1 cellular context compared by ENCODE assay signal in genomic region chr16:58472266-58472665, GRCh38.
TF ChIP-seq lines count a peak whose summit lies in the region.

No MANE protein-coding gene starts in this region.

TF ChIP-seq in HepG2, 621 proteins besides CTCF, POLR2A, EP300 and RAD21:
- TF ChIP-seq PAF1 (CRISPR knock-in tag; IDR thresholded peaks at IDR 0.05), result no peak
- no peak for TF ChIP-seq ZNF224 (CRISPR knock-in tag; IDR thresholded peaks at IDR 0.05)
- no peak for TF ChIP-seq REXO4 (CRISPR knock-in tag; IDR thresholded peaks at IDR 0.05; ENCODE audit: borderline replicate concordance)
- TF ChIP-seq ZBTB25 (CRISPR knock-in tag; IDR thresholded peaks at IDR 0.05), result no peak
- no peak for TF ChIP-seq TARDBP (CRISPR knock-in tag; IDR thresholded peaks at IDR 0.05)
- TF ChIP-seq MAF1 (CRISPR knock-in tag; IDR thresholded peaks at IDR 0.05; ENCODE audit: borderline replicate concordance), result no peak
- no peak for TF ChIP-seq ZNF704 (CRISPR knock-in tag; IDR thresholded peaks at IDR 0.05; ENCODE audit: borderline replicate concordance)
- TF ChIP-seq ARID2 (CRISPR knock-in tag; IDR thresholded peaks at IDR 0.05; ENCODE audit: borderline replicate concordance), result no peak
- no peak for TF ChIP-seq ZBTB4 (CRISPR knock-in tag; IDR thresholded peaks at IDR 0.05; ENCODE audit: borderline replicate concordance)
- no peak for TF ChIP-seq SP1 (IDR thresholded peaks at IDR 0.05)
- no peak for TF ChIP-seq SP1 (CRISPR knock-in tag; IDR thresholded peaks at IDR 0.05)
- no peak for TF ChIP-seq ZUFSP (CRISPR knock-in tag; IDR thresholded peaks at IDR 0.05; ENCODE audit: borderline replicate concordance)
- no peak for TF ChIP-seq ZSCAN20 (CRISPR knock-in tag; IDR thresholded peaks at IDR 0.05; ENCODE audit: borderline replicate concordance)
- TF ChIP-seq RXRA (CRISPR knock-in tag; IDR thresholded peaks at IDR 0.05), result no peak
- TF ChIP-seq ZNF557 (CRISPR knock-in tag; IDR thresholded peaks at IDR 0.05), result no peak
- TF ChIP-seq ATF5 (CRISPR knock-in tag; IDR thresholded peaks at IDR 0.05; ENCODE audit: low read depth), result no peak
- no peak for TF ChIP-seq RFX3 (CRISPR knock-in tag; IDR thresholded peaks at IDR 0.05)
- TF ChIP-seq ZNF652 (CRISPR knock-in tag; IDR thresholded peaks at IDR 0.05; ENCODE audit: borderline replicate concordance, low read depth), result no peak
- no peak for TF ChIP-seq MTA1 (CRISPR knock-in tag; IDR thresholded peaks at IDR 0.05; ENCODE audit: borderline replicate concordance)
- no peak for TF ChIP-seq HDAC6 (IDR thresholded peaks at IDR 0.05; ENCODE audit: low read depth, low read length)
